Comparison of ENCODE assay signal across 18 cellular contexts in the genomic region with DNA sequence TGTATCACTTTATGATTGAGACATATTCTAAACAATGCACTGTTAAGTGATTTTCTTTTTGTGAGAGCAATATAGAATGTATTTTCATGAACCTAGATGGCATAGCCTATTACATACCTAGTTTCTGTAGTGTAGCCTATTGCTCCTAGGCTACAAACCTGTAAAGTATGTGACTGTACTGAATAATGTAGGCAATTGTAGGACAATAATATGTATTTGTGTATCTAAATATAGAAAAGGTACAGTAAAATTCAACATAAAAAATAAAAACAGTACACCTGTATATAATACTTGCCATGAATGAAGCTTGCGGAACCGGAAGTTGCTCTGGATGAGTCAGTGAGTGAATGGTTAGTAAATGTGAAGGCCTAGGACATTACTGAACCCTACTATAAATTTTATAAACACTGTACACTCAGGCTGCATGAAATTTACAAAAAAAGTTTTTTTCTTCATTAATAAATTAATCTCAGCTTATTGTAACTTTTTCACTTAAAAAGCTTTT.
A peak's percentile ranks its signal among the peaks of the same experiment; 100 is the strongest.
DNase-seq lines count a peak whose midpoint lies in the region; ATAC-seq, FAIRE-seq and TF ChIP-seq lines count a peak whose summit lies in the region.
"Had no signal": no experiment of that assay in that cellular context is flagged by ENCODE, and none has a peak within 500 bp of the region (broad histone marks: within the 10 kb centered on the region; RNA-seq: fewer than 3 reads in every experiment).

No MANE protein-coding gene starts in this region.

- no peak for TF ChIP-seq POLR2A in GM12891 (IDR thresholded peaks at IDR 0.05; ENCODE audit: low read depth, low read length)

- H3K36me3 ChIP-seq in colonic mucosa (no peaks in the 10 kb centered on the region), mucosa of descending colon (ENCODE audit: low read depth) (no peaks in the 10 kb centered on the region)
- H3K36me3 ChIP-seq: HAP-1 had no signal

- no peak for TF ChIP-seq CTCF in colonic mucosa (IDR thresholded peaks at IDR 0.05)
- no peak for TF ChIP-seq CTCF in mucosa of descending colon (IDR thresholded peaks at IDR 0.05)
- no peak for TF ChIP-seq CTCF in GM10266 (IDR thresholded peaks at IDR 0.05; ENCODE audit: control insufficient read depth, insufficient read depth, low read depth, missing control alignments)

- no peaks in the 10 kb centered on the region for H3K27me3 ChIP-seq in colonic mucosa

- H3K4me1 ChIP-seq in colonic mucosa = no peaks in the 10 kb centered on the region
- no peaks in the 10 kb centered on the region for H3K4me1 ChIP-seq in mucosa of descending colon (ENCODE audit: low read depth)
- H3K4me1 ChIP-seq: Caco-2, HAP-1 had no signal

- FAIRE-seq in GM12891 (lab: Jason Lieb, UNC) = peak; percentile 51
- FAIRE-seq: HTR-8/SVneo had no signal

- H3K9me3 ChIP-seq in colonic mucosa = no peaks in the 10 kb centered on the region
- H3K9me3 ChIP-seq in mucosa of descending colon = no peaks in the 10 kb centered on the region
- H3K9me3 ChIP-seq: Caco-2, HAP-1 had no signal

- peak overlapping the region; percentile 16 for H3K27ac ChIP-seq in colonic mucosa
- H3K27ac ChIP-seq: HL-60 had no signal

- peak; percentile 78 for ATAC-seq in mucosa of descending colon
- ATAC-seq in GM18868 (IDR thresholded peaks at IDR 0.05; ENCODE audit: unreplicated experiment) = no peak
- ATAC-seq: Panc1, Right ventricle myocardium inferior had no signal

- no peak overlapping the region for H3K9ac ChIP-seq in colonic mucosa (ENCODE audit: low read depth in 2 of 2, low read length in 2 of 2)

- H3K4me3 ChIP-seq in colonic mucosa (no peak overlapping the region), mucosa of descending colon (no peak overlapping the region)
- H3K4me3 ChIP-seq: HAP-1 had no signal

- DNase-seq in GM12891 (ENCODE audit: insufficient read length, low spot score) = no peak
- DNase-seq in LoVo (ENCODE audit: low spot score) = peak; percentile 1
- no peak for DNase-seq in colonic mucosa
- DNase-seq in mucosa of descending colon = peak in 1 of 3 donors; percentile 10
- no peak for DNase-seq in NCI-H345 treated with DMSO at 0.1 percent for 48 hours (lab: John Stamatoyannopoulos, UW; ENCODE audit: unreplicated experiment)
- DNase-seq in GM10266 (ENCODE audit: extremely low spot score) = no peak
- DNase-seq: ACHN, Caco-2, EL, NCI-H1417 treated with DMSO at 0.1 percent for 48 hours, NCI-H1930, NCI-H748 treated with DMSO at 0.1 percent for 48 hours had no signal

- intact Hi-C loops in colonic mucosa (cut with DNase I) = no loop called here
- intact Hi-C loops in mucosa of descending colon (cut with DNase I, micrococcal nuclease) = no loop called here

TF ChIP-seq in GM12891, 5 proteins besides CTCF, POLR2A, EP300 and RAD21:
- TF ChIP-seq SPI1 (IDR thresholded peaks at IDR 0.05; ENCODE audit: low read depth, low read length) = no peak
- no peak for TF ChIP-seq POU2F2 (IDR thresholded peaks at IDR 0.05; ENCODE audit: low read depth, low read length)
- TF ChIP-seq TAF1 (IDR thresholded peaks at IDR 0.05; ENCODE audit: low read depth, low read length) = no peak
- TF ChIP-seq PAX5 (IDR thresholded peaks at IDR 0.05; ENCODE audit: insufficient read depth, low read length, severe bottlenecking) = no peak
- no peak for TF ChIP-seq POLR2AphosphoS5 (IDR thresholded peaks at IDR 0.05; ENCODE audit: low read depth, low read length)
